21 cellular contexts compared by ENCODE assay signal in the genomic region with DNA sequence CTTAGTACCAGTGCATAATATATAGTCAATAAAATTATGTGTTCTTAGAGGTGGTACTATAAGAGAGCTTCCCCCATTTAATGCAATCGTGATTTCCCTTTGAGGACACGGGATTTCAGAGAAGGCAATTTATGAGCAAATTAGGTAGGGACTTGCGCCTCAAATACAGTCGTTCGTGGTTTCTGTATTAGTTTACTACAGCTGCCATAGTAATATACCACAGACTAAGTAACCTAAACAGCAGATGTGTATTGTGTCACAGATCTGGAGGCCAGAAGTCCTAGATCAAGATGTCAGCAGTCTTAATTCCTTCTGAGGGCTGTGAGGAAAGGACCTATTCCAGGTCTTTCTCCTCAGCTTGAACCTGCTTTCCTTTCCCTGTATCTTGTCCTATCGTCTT. TPM values are rescaled to one million over a fixed set of nuclear protein-coding genes. Genes with fewer than 3 reads are reported as not detected.
DNase-seq lines count a peak whose midpoint lies in the region; ATAC-seq and TF ChIP-seq lines count a peak whose summit lies in the region.
"Had no signal": no experiment of that assay in that cellular context is flagged by ENCODE, and none has a peak within 500 bp of the region (broad histone marks: within the 10 kb centered on the region; RNA-seq: fewer than 3 reads in every experiment).

No MANE protein-coding gene starts in this region.

- no peak for DNase-seq in CD4-positive, alpha-beta T cell
- DNase-seq in effector memory CD8-positive, alpha-beta T cell = no peak
- DNase-seq in activated naive CD4-positive, alpha-beta T cell treated with anti-CD3 and anti-CD28 coated beads, Interleukin-2, amount 50 U/mL, for 72 hours (ENCODE audit: low spot score in 2 of 2) = no peak
- DNase-seq in prostate gland (ENCODE audit: low spot score) = no peak
- DNase-seq: ACHN; activated CD8-positive, alpha-beta memory T cell treated with anti-CD3 and anti-CD28 coated beads, Interleukin-2, amount 10 ng/mL, durations not matched to agents 7 days and 5 days; activated effector memory CD4-positive, alpha-beta T cell treated with Interleukin-2 at 50 U/mL for 16 hours; DMS53; dorsolateral prefrontal cortex; left colon; MG63; NCI-H1930; NCI-H524; nucleus accumbens; thyroid gland had no signal

- 90% methylated on average over 6 of the region's 6 CpGs for WGBS in prostate gland

- CTCF ChIA-PET in CD4-positive, alpha-beta T cell (lab: Charles Lee) = no interaction called here

- H3K9me3 Mint-ChIP-seq in CD4-positive, alpha-beta T cell = no peaks in the 10 kb centered on the region
- no peaks in the 10 kb centered on the region for H3K9me3 Mint-ChIP-seq in IgD-negative memory B cell
- H3K9me3 Mint-ChIP-seq in effector memory CD8-positive, alpha-beta T cell = no peaks in the 10 kb centered on the region
- no peaks in the 10 kb centered on the region for H3K9me3 Mint-ChIP-seq in activated naive CD4-positive, alpha-beta T cell treated with anti-CD3 and anti-CD28 coated beads, Interleukin-2, amount 50 U/mL, for 72 hours

- no peaks in the 10 kb centered on the region for H3K36me3 ChIP-seq in prostate gland
- H3K36me3 ChIP-seq: gastroesophageal sphincter, MG63, right atrium auricular region, thyroid gland had no signal

- peaks cover 18% of the 10 kb centered on the region for H3K4me1 Mint-ChIP-seq in CD4-positive, alpha-beta T cell (ENCODE audit: low read depth)
- peaks cover 7 to 16% (median 13%) of the 10 kb centered on the region in 3 donors for H3K4me1 Mint-ChIP-seq in IgD-negative memory B cell
- peaks cover 3 to 14% of the 10 kb centered on the region in 2 donors for H3K4me1 Mint-ChIP-seq in effector memory CD8-positive, alpha-beta T cell (ENCODE audit: low read depth in 2 of 2)

- POLR2A ChIA-PET in CD4-positive, alpha-beta T cell (lab: Charles Lee) = no interaction called here

- no peak for TF ChIP-seq CTCF in CD4-positive, alpha-beta T cell (IDR thresholded peaks at IDR 0.05)
- no peak for TF ChIP-seq CTCF in prostate gland (IDR thresholded peaks at IDR 0.05)

- no peak for ATAC-seq in CD4-positive, alpha-beta T cell (ENCODE audit: poor library complexity)
- ATAC-seq in GM18861 (IDR thresholded peaks at IDR 0.05; ENCODE audit: unreplicated experiment) = peak; percentile 17
- no peak for ATAC-seq in effector memory CD8-positive, alpha-beta T cell (replicated peaks)
- no peak for ATAC-seq in activated naive CD4-positive, alpha-beta T cell treated with anti-CD3 and anti-CD28 coated beads, Interleukin-2, amount 50 U/mL, for 72 hours
- no peak for ATAC-seq in GM21529 (IDR thresholded peaks at IDR 0.05; ENCODE audit: unreplicated experiment)
- ATAC-seq in GM19467 (IDR thresholded peaks at IDR 0.05; ENCODE audit: unreplicated experiment) = no peak
- ATAC-seq: activated CD8-positive, alpha-beta memory T cell treated with anti-CD3 and anti-CD28 coated beads, Interleukin-2, amount 10 ng/mL, durations not matched to agents 7 days and 5 days; gastroesophageal sphincter; left colon had no signal

- no peak overlapping the region for H3K27ac Mint-ChIP-seq in CD4-positive, alpha-beta T cell
- H3K27ac Mint-ChIP-seq in IgD-negative memory B cell = peak overlapping the region; percentile 33 to 99 (median 99)
- peak overlapping the region; percentile 64 to 89 for H3K27ac Mint-ChIP-seq in effector memory CD8-positive, alpha-beta T cell
- H3K27ac Mint-ChIP-seq in activated naive CD4-positive, alpha-beta T cell treated with anti-CD3 and anti-CD28 coated beads, Interleukin-2, amount 50 U/mL, for 72 hours = no peak overlapping the region

- H3K27ac ChIP-seq in CD4-positive, alpha-beta T cell (ENCODE audit: low read depth, low read length) = no peak overlapping the region
- H3K27ac ChIP-seq in prostate gland = no peak overlapping the region
- H3K27ac ChIP-seq: gastroesophageal sphincter, right atrium auricular region, thyroid gland had no signal

- no peak for TF ChIP-seq POLR2A in prostate gland (IDR thresholded peaks at IDR 0.05)

- intact Hi-C loops in CD4-positive, alpha-beta T cell (cut with DNase I, micrococcal nuclease) = loop anchor here in 1 of 2 experiments (10.0 kb wide), 1 partner anchor 775 kb away; the partner anchor contains the start of gene PNPLA4
- intact Hi-C loops in prostate gland (cut with DNase I) = no loop called here

- no peaks in the 10 kb centered on the region for H3K9me3 ChIP-seq in CD4-positive, alpha-beta T cell (ENCODE audit: control insufficient read depth, low read length)
- no peaks in the 10 kb centered on the region for H3K9me3 ChIP-seq in prostate gland
- H3K9me3 ChIP-seq: gastroesophageal sphincter, MG63, right atrium auricular region, thyroid gland had no signal

- peak overlapping the region; percentile 93 for H3K4me3 Mint-ChIP-seq in CD4-positive, alpha-beta T cell
- peak overlapping the region in 3 of 4 donors; percentile 39 to 100 (median 96) for H3K4me3 Mint-ChIP-seq in IgD-negative memory B cell
- H3K4me3 Mint-ChIP-seq in effector memory CD8-positive, alpha-beta T cell = no peak overlapping the region

- H3K27me3 Mint-ChIP-seq in CD4-positive, alpha-beta T cell = no peaks in the 10 kb centered on the region
- no peaks in the 10 kb centered on the region for H3K27me3 Mint-ChIP-seq in IgD-negative memory B cell
- no peaks in the 10 kb centered on the region for H3K27me3 Mint-ChIP-seq in effector memory CD8-positive, alpha-beta T cell
- H3K27me3 Mint-ChIP-seq: activated CD8-positive, alpha-beta memory T cell treated with anti-CD3 and anti-CD28 coated beads, Interleukin-2, amount 10 ng/mL, durations not matched to agents 7 days and 5 days had no signal

- no peaks in the 10 kb centered on the region for H3K27me3 ChIP-seq in CD4-positive, alpha-beta T cell (ENCODE audit: control insufficient read depth, insufficient read depth, low read length)
- H3K27me3 ChIP-seq in prostate gland (replicated peaks; ENCODE audit: insufficient read depth) = no peaks in the 10 kb centered on the region
- H3K27me3 ChIP-seq: dorsolateral prefrontal cortex, gastroesophageal sphincter, MG63, right atrium auricular region, thyroid gland had no signal

- no peaks in the 10 kb centered on the region for H3K4me1 ChIP-seq in prostate gland (replicated peaks)

- peaks cover 5% of the 10 kb centered on the region for H3K36me3 Mint-ChIP-seq in CD4-positive, alpha-beta T cell (ENCODE audit: low read depth)
- no peaks in the 10 kb centered on the region for H3K36me3 Mint-ChIP-seq in IgD-negative memory B cell
- peaks cover 19% of the 10 kb centered on the region for H3K36me3 Mint-ChIP-seq in effector memory CD8-positive, alpha-beta T cell (ENCODE audit: insufficient read depth)
- H3K36me3 Mint-ChIP-seq in activated naive CD4-positive, alpha-beta T cell treated with anti-CD3 and anti-CD28 coated beads, Interleukin-2, amount 50 U/mL, for 72 hours = no peaks in the 10 kb centered on the region

- no peak overlapping the region for H3K4me3 ChIP-seq in prostate gland
- H3K4me3 ChIP-seq: thyroid gland had no signal

RNA-seq across cellular contexts. Expression of gene PUDP, which starts 1.5 kb away (rescaled TPM):
- total RNA-seq in CD4-positive, alpha-beta T cell = 1 to 10 TPM; 3.2 to 3.5 TPM
- polyA plus RNA-seq in IgD-negative memory B cell = 13.0 TPM
- total RNA-seq in activated naive CD4-positive, alpha-beta T cell treated with anti-CD3 and anti-CD28 coated beads, Interleukin-2, amount 50 U/mL, for 72 hours = 10 to 100 TPM in 1 of 2 donors, 1 to 10 TPM in 1; 4.3 to 14.1 TPM
- total RNA-seq in prostate gland = 10 to 100 TPM; 14.8 to 17.6 TPM

RNA-seq across cellular contexts. Expression of gene STS, which starts 1.9 kb away (rescaled TPM):
- under 1 TPM; 0.47 to 0.50 TPM for total RNA-seq in CD4-positive, alpha-beta T cell
- 2.8 TPM for polyA plus RNA-seq in IgD-negative memory B cell
- 1 to 10 TPM in 1 of 2 donors, under 1 TPM in 1; 0.39 to 1.1 TPM for total RNA-seq in activated naive CD4-positive, alpha-beta T cell treated with anti-CD3 and anti-CD28 coated beads, Interleukin-2, amount 50 U/mL, for 72 hours
- 1 to 10 TPM; 9.8 to 10.0 TPM for total RNA-seq in prostate gland

Comparison
In these comparisons a context has a peak if more than half of its experiments do, and no peak if none do; other contexts are left out.
1. H3K27ac Mint-ChIP-seq: peak in IgD-negative memory B cell (3 of 3) and effector memory CD8-positive, alpha-beta T cell (2 of 2); none in CD4-positive, alpha-beta T cell (single experiment) and activated naive CD4-positive, alpha-beta T cell treated with anti-CD3 and anti-CD28 coated beads, Interleukin-2, amount 50 U/mL, for 72 hours (0 of 2).
2. H3K4me3 Mint-ChIP-seq: peak in CD4-positive, alpha-beta T cell (single experiment) and IgD-negative memory B cell (3 of 4); none in effector memory CD8-positive, alpha-beta T cell (0 of 2).
3. RNA of gene STS, which starts 1.9 kb away (total RNA-seq): 9.8 to 10.0 TPM in prostate gland; 0.39 to 1.1 TPM in activated naive CD4-positive, alpha-beta T cell treated with anti-CD3 and anti-CD28 coated beads, Interleukin-2, amount 50 U/mL, for 72 hours and 0.47 to 0.50 TPM in CD4-positive, alpha-beta T cell; every median in the first group is over 4 times any median in the second.